Comparison of ENCODE assay signal across 9 cellular contexts in genomic region chr20:63573739-63574131, GRCh38. TPM values are rescaled to one million over a fixed set of nuclear protein-coding genes. Genes with fewer than 3 reads are reported as not detected.
DNase-seq lines count a peak whose midpoint lies in the region; ATAC-seq and TF ChIP-seq lines count a peak whose summit lies in the region.
"Had no signal": no experiment of that assay in that cellular context is flagged by ENCODE, and none has a peak within 500 bp of the region (broad histone marks: within the 10 kb centered on the region; RNA-seq: fewer than 3 reads in every experiment).

No MANE protein-coding gene starts in this region.

- H3K27me3 Mint-ChIP-seq in activated T-helper 17 cell treated with anti-CD3 and anti-CD28 coated beads, Interleukin-2, amount 50 U/mL, for 72 hours: peaks cover 3% of the 10 kb centered on the region

- H3K9me3 Mint-ChIP-seq in activated T-helper 17 cell treated with anti-CD3 and anti-CD28 coated beads, Interleukin-2, amount 50 U/mL, for 72 hours: no peaks in the 10 kb centered on the region

- H3K4me3 ChIP-seq in iPS DF 6.9 (ENCODE audit: low read length) (peak overlapping the region; percentile 66; the same call in 1 of the 2 replicates), spleen (peak overlapping the region; percentile 57 to 86 (median 68))

- peak; percentile 23 for ATAC-seq in HG03280 (IDR thresholded peaks at IDR 0.05; ENCODE audit: unreplicated experiment)
- peak; percentile 32 for ATAC-seq in activated T-helper 17 cell treated with anti-CD3 and anti-CD28 coated beads, Interleukin-2, amount 50 U/mL, for 72 hours (replicated peaks)
- no peak for ATAC-seq in HG02981 (IDR thresholded peaks at IDR 0.05; ENCODE audit: unreplicated experiment)
- no peak for ATAC-seq in HG03108 (IDR thresholded peaks at IDR 0.05; ENCODE audit: unreplicated experiment)

- DNase-seq in iPS DF 6.9 (ENCODE audit: low read depth, low spot score) (no peak), spleen (no peak), COLO668 (lab: John Stamatoyannopoulos, UW; ENCODE audit: unreplicated experiment) (no peak)
- DNase-seq in stimulated activated CD4-positive, alpha-beta T cell treated with anti-CD3 and anti-CD28 coated beads, Interleukin-12 subunit alpha, Interleukin-12 subunit beta, amount 100 ng/mL, for 4 hours: no peak

- H3K36me3 Mint-ChIP-seq in activated T-helper 17 cell treated with anti-CD3 and anti-CD28 coated beads, Interleukin-2, amount 50 U/mL, for 72 hours (ENCODE audit: low read depth): no peaks in the 10 kb centered on the region

- no peak for TF ChIP-seq CTCF in spleen (IDR thresholded peaks at IDR 0.05 in 8 of 11, conservative IDR thresholded peaks at IDR 0.05 in 3 of 11)

- peaks cover 2% of the 10 kb centered on the region; the same call in 1 of the 2 replicates for H3K4me1 ChIP-seq in iPS DF 6.9 (ENCODE audit: control insufficient read depth, insufficient read depth, low read length)
- peaks cover 25 to 60% (median 50%) of the 10 kb centered on the region in 6 donors for H3K4me1 ChIP-seq in spleen

- peak overlapping the region; percentile 61 for H3K4me3 Mint-ChIP-seq in activated T-helper 17 cell treated with anti-CD3 and anti-CD28 coated beads, Interleukin-2, amount 50 U/mL, for 72 hours

- H3K36me3 ChIP-seq in iPS DF 6.9 (ENCODE audit: control insufficient read depth, insufficient read depth, low read length) (0 out of 2 replicates have a peak, but pooled peaks cover 4% of the 10 kb centered on the region), spleen (peaks cover 0 to 38% (median 12%) of the 10 kb centered on the region in 6 donors)

- no peak for TF ChIP-seq POLR2A in spleen (IDR thresholded peaks at IDR 0.05)

- intact Hi-C loops in spleen (cut with DNase I; ENCODE audit: low total_unique reads): no loop called here

- H3K27ac ChIP-seq in iPS DF 6.9 (ENCODE audit: low read length): no peak overlapping the region
- peak overlapping the region; percentile 87 to 96 (median 92) for H3K27ac ChIP-seq in spleen

- WGBS in iPS DF 6.9 (ENCODE audit: insufficient coverage, insufficient read length): no CpG with 5 or more reads among the region's 23 CpGs
- 0 to 3% (median 1%) methylated on average over 10 to 23 of the region's 23 CpGs for WGBS in spleen, 5 donors

- H3K4me1 Mint-ChIP-seq in activated T-helper 17 cell treated with anti-CD3 and anti-CD28 coated beads, Interleukin-2, amount 50 U/mL, for 72 hours: no peaks in the 10 kb centered on the region

- H3K27ac Mint-ChIP-seq in activated T-helper 17 cell treated with anti-CD3 and anti-CD28 coated beads, Interleukin-2, amount 50 U/mL, for 72 hours: no peak overlapping the region

- no peaks in the 10 kb centered on the region for H3K27me3 ChIP-seq in iPS DF 6.9 (ENCODE audit: control insufficient read depth, insufficient read depth, low read length)
- peaks cover 0 to 24% (median 0%) of the 10 kb centered on the region in 7 donors for H3K27me3 ChIP-seq in spleen (replicated peaks in 1 of 7)

- H3K9me3 ChIP-seq in iPS DF 6.9 (ENCODE audit: control insufficient read depth, insufficient read depth, low read length): no peaks in the 10 kb centered on the region
- H3K9me3 ChIP-seq in spleen: no peaks in the 10 kb centered on the region

RNA-seq across cellular contexts. Expression of gene HELZ2, which starts 0.3 kb away (rescaled TPM):
- 10 to 100 TPM in 1 of 2 donors, 1 to 10 TPM in 1; 8.2 to 12.6 TPM for total RNA-seq in activated T-helper 17 cell treated with anti-CD3 and anti-CD28 coated beads, Interleukin-2, amount 50 U/mL, for 72 hours
- 100 to 1,000 TPM in 1 of 7 donors, 10 to 100 TPM in 6; 56.5 to 120 (median 66.0) TPM for total RNA-seq in spleen
- polyA plus RNA-seq in spleen: 10 to 100 TPM in 1 of 3 donors, 1 to 10 TPM in 2; 4.3 to 21.2 (median 5.7) TPM

RNA-seq across cellular contexts. Expression of gene FNDC11, which starts 19.8 kb away (rescaled TPM):
- under 1 TPM in 1 of 2 donors, not detected in 1; 0.40 TPM for total RNA-seq in activated T-helper 17 cell treated with anti-CD3 and anti-CD28 coated beads, Interleukin-2, amount 50 U/mL, for 72 hours
- 1 to 10 TPM in 4 of 7 donors, under 1 TPM in 3; 0.33 to 2.0 (median 1.0) TPM for total RNA-seq in spleen
- 1 to 10 TPM in 1 of 3 donors, under 1 TPM in 2; 0.91 to 1.8 (median 0.98) TPM for polyA plus RNA-seq in spleen

RNA-seq across cellular contexts. Expression of gene SRMS, which starts 26.2 kb away (rescaled TPM):
- total RNA-seq in activated T-helper 17 cell treated with anti-CD3 and anti-CD28 coated beads, Interleukin-2, amount 50 U/mL, for 72 hours: not detected
- total RNA-seq in spleen: 1 to 10 TPM in 4 of 7 donors, under 1 TPM in 1, not detected in 2; 0.46 to 1.5 (median 1.2) TPM
- under 1 TPM; 0.07 to 0.19 (median 0.12) TPM for polyA plus RNA-seq in spleen
- total RNA-seq: NCI-H460 had no signal

RNA-seq across cellular contexts. Expression of gene PTK6, which starts 36.6 kb away (rescaled TPM):
- 1 to 10 TPM in 1 of 2 donors, under 1 TPM in 1; 0.69 to 1.9 TPM for total RNA-seq in activated T-helper 17 cell treated with anti-CD3 and anti-CD28 coated beads, Interleukin-2, amount 50 U/mL, for 72 hours
- total RNA-seq in spleen: 1 to 10 TPM in 1 of 7 donors, under 1 TPM in 6; 0.20 to 1.0 (median 0.77) TPM
- polyA plus RNA-seq in spleen: under 1 TPM; 0.55 to 0.72 (median 0.64) TPM

RNA-seq across cellular contexts. Expression of gene GMEB2, which starts 53.2 kb away (rescaled TPM):
- 10 to 100 TPM; 11.5 to 19.6 TPM for total RNA-seq in activated T-helper 17 cell treated with anti-CD3 and anti-CD28 coated beads, Interleukin-2, amount 50 U/mL, for 72 hours
- 10 to 100 TPM; 11.1 to 15.0 (median 13.9) TPM for total RNA-seq in spleen
- 10 to 100 TPM in 2 of 3 donors, 1 to 10 TPM in 1; 8.6 to 12.9 (median 10.4) TPM for polyA plus RNA-seq in spleen

Comparison
In these comparisons a context has a peak if more than half of its experiments do, and no peak if none do; other contexts are left out.
1. ATAC-seq: peak in HG03280 (single experiment) and activated T-helper 17 cell treated with anti-CD3 and anti-CD28 coated beads, Interleukin-2, amount 50 U/mL, for 72 hours (single experiment); none in HG02981 (single experiment) and HG03108 (single experiment).
2. RNA of gene HELZ2, which starts 0.3 kb away (total RNA-seq): 56.5 to 120 TPM in spleen; 8.2 to 12.6 TPM in activated T-helper 17 cell treated with anti-CD3 and anti-CD28 coated beads, Interleukin-2, amount 50 U/mL, for 72 hours; every median in the first group is over 4 times any median in the second.